ENCODE assay signal across 12 cellular contexts in genomic region chr3:177733936-177734335, GRCh38.
A peak's percentile ranks its signal among the peaks of the same experiment; 100 is the strongest.
DNase-seq lines count a peak whose midpoint lies in the region; ATAC-seq and TF ChIP-seq lines count a peak whose summit lies in the region.
"Had no signal": no experiment of that assay in that cellular context is flagged by ENCODE, and none has a peak within 500 bp of the region (broad histone marks: within the 10 kb centered on the region; RNA-seq: fewer than 3 reads in every experiment).

No MANE protein-coding gene starts in this region.

- H4K20me1 ChIP-seq in IMR-90 (ENCODE audit: insufficient read depth, low read length), result no peaks in the 10 kb centered on the region

- DNase-seq in IMR-90 (no peak), NCI-H524 (lab: John Stamatoyannopoulos, UW) (peak; percentile 47 to 80), Panc1 (ENCODE audit: low read depth, low spot score) (no peak), body of pancreas (no peak)
- DNase-seq in activated CD4-positive, alpha-beta T cell treated with anti-CD3 and anti-CD28 coated beads for 48 hours, result no peak
- DNase-seq: CD4-positive, alpha-beta memory T cell; DND-41; GOT3; H9 had no signal

- POLR2A ChIA-PET in IMR-90 (lab: Charles Lee; ENCODE audit: unreplicated experiment) (no interaction called here), Panc1 (lab: Charles Lee) (interaction anchor here (0.6 kb wide), 1 partner anchor 55 kb away, joined by 7 read pairs; no protein-coding TSS in a partner anchor)

- no peak overlapping the region for H3K4me3 ChIP-seq in IMR-90 (ENCODE audit: insufficient read depth, low read depth, low read length)
- H3K4me3 ChIP-seq in Panc1 (ENCODE audit: low read depth in 2 of 2, low read length in 2 of 2), result no peak overlapping the region
- H3K4me3 ChIP-seq in parathyroid adenoma (ENCODE audit: low read depth, low read length), result no peak overlapping the region
- no peak overlapping the region for H3K4me3 ChIP-seq in body of pancreas

- no peak overlapping the region; the same call in 1 of the 2 replicates for H3K23ac ChIP-seq in IMR-90 (ENCODE audit: low read depth, low read length)

- H3K36me3 ChIP-seq in IMR-90 (ENCODE audit: control insufficient read depth, insufficient read depth, low read length) (no peaks in the 10 kb centered on the region), Panc1 (ENCODE audit: control insufficient read depth, insufficient read depth, low read length) (no peaks in the 10 kb centered on the region), parathyroid adenoma (ENCODE audit: control insufficient read depth, insufficient read depth, low read length) (no peaks in the 10 kb centered on the region), body of pancreas (replicated peaks in 1 of 2; ENCODE audit: insufficient read depth in 1 of 2, low read depth in 2 of 2) (no peaks in the 10 kb centered on the region)

- H3K56ac ChIP-seq in IMR-90 (ENCODE audit: extremely low read depth, insufficient read depth, low read length), result no peak overlapping the region

- intact Hi-C loops in IMR-90 (cut with micrococcal nuclease) (loop anchor here (5.0 kb wide), 1 partner anchor 537 kb away; the partner anchor contains the start of gene TBL1XR1), Panc1 (cut with micrococcal nuclease; ENCODE audit: unreplicated experiment) (no loop called here), body of pancreas (cut with DNase I) (no loop called here)

- H2AK9ac ChIP-seq in IMR-90 (replicated peaks; ENCODE audit: low read depth, low read length, poor library complexity), result no peak overlapping the region

- H3K4me1 ChIP-seq in IMR-90 (ENCODE audit: control insufficient read depth, insufficient read depth, low read length) (peaks cover 9% of the 10 kb centered on the region), Panc1 (ENCODE audit: control insufficient read depth, insufficient read depth, low read length) (no peaks in the 10 kb centered on the region), parathyroid adenoma (peaks cover 19% of the 10 kb centered on the region), body of pancreas (no peaks in the 10 kb centered on the region)

- peak overlapping the region; percentile 79; the same call in 1 of the 2 replicates for H3K4ac ChIP-seq in IMR-90 (ENCODE audit: low read depth, low read length)

- no peaks in the 10 kb centered on the region for H3K79me1 ChIP-seq in IMR-90 (ENCODE audit: low read depth in 1 of 2, low read length in 2 of 2)

- H2AK5ac ChIP-seq in IMR-90 (ENCODE audit: low read depth, low read length), result peak overlapping the region; percentile 43; the same call in 1 of the 2 replicates

- 100% methylated on average over 1 of the region's 2 CpGs; no CpG with 5 or more reads in 1 of the 2 experiments for WGBS in IMR-90 (ENCODE audit: extremely low coverage in 2 of 2, insufficient read length in 1 of 2), 2 experiments
- 78 to 84% methylated on average over 2 of the region's 2 CpGs for WGBS in body of pancreas, 2 donors

- peak overlapping the region; percentile 90 for H2BK20ac ChIP-seq in IMR-90 (ENCODE audit: low read depth, low read length)

- in situ Hi-C loops in IMR-90 (cut with MboI; ENCODE audit: low sequenced_read_pairs), result no loop called here
- in situ Hi-C loops in Panc1 (cut with HindIII; ENCODE audit: low pct_unique_long_range_greater_than_20kb, low sequenced_read_pairs), result no loop called here

- H3K18ac ChIP-seq in IMR-90 (ENCODE audit: low read depth, low read length), result peak overlapping the region; percentile 95

- TF ChIP-seq CTCF in IMR-90 (conservative IDR thresholded peaks at IDR 0.05; ENCODE audit: low read depth, low read length) (no peak), Panc1 (IDR thresholded peaks at IDR 0.05) (no peak), parathyroid adenoma (IDR thresholded peaks at IDR 0.05) (no peak), body of pancreas (IDR thresholded peaks at IDR 0.05) (no peak)

- no peak overlapping the region for H2BK5ac ChIP-seq in IMR-90 (ENCODE audit: low read depth, low read length, poor library complexity, severe bottlenecking)

- no peak overlapping the region for H3K9ac ChIP-seq in IMR-90 (ENCODE audit: low read depth, low read length)
- H3K9ac ChIP-seq in parathyroid adenoma, result no peak overlapping the region

- BruUV-seq in IMR-90 (replicated peaks; lab: Mats Ljungman, UMichigan) (no TSS peak), Panc1 (replicated peaks; lab: Mats Ljungman, UMichigan) (no TSS peak)

- dilution Hi-C loops in IMR-90 (cut with HindIII; ENCODE audit: low sequenced_read_pairs, unreplicated experiment), result no loop called here

- H3K27me3 ChIP-seq in IMR-90 (ENCODE audit: control insufficient read depth, insufficient read depth, low read length) (no peaks in the 10 kb centered on the region), Panc1 (ENCODE audit: control insufficient read depth, insufficient read depth, low read length) (no peaks in the 10 kb centered on the region), parathyroid adenoma (ENCODE audit: control insufficient read depth, insufficient read depth, low read length) (no peaks in the 10 kb centered on the region), body of pancreas (no peaks in the 10 kb centered on the region)

- H3K9me3 ChIP-seq in IMR-90 (ENCODE audit: control insufficient read depth, insufficient read depth, low read length) (no peaks in the 10 kb centered on the region), Panc1 (ENCODE audit: control insufficient read depth, insufficient read depth, low read depth, low read length) (no peaks in the 10 kb centered on the region), parathyroid adenoma (ENCODE audit: control insufficient read depth, low read length) (no peaks in the 10 kb centered on the region), body of pancreas (no peaks in the 10 kb centered on the region)

- ATAC-seq in IMR-90 (ENCODE audit: low read depth) (no peak), Panc1 (no peak), body of pancreas (no peak), GM21786 (IDR thresholded peaks at IDR 0.05; ENCODE audit: unreplicated experiment) (no peak)

- 0 out of 2 replicates have a peak overlapping the region, but pooled peaks have one; percentile 37 for H4K91ac ChIP-seq in IMR-90 (ENCODE audit: insufficient read depth, low read depth, low read length)

- CTCF ChIA-PET in IMR-90 (lab: Yijun Ruan, JAX), result no interaction called here
- CTCF ChIA-PET in Panc1 (lab: Charles Lee), result interaction anchor here (0.7 kb wide), 1 partner anchor 598 kb away, joined by 3 read pairs; no protein-coding TSS in a partner anchor

- H2BK15ac ChIP-seq in IMR-90 (ENCODE audit: low read depth, low read length), result peak overlapping the region; percentile 76; the same call in 2 of the 3 replicates

- H3K4me2 ChIP-seq in IMR-90 (ENCODE audit: low read depth, low read length), result no peak overlapping the region
- H3K4me2 ChIP-seq in parathyroid adenoma (ENCODE audit: low read length), result no peak overlapping the region

- H4K8ac ChIP-seq in IMR-90 (ENCODE audit: low read depth in 2 of 2, low read length in 2 of 2), result peak overlapping the region in 1 of 2 experiments; percentile 8; a peak in 1 of 4 replicates

- H3K27ac ChIP-seq in IMR-90 (ENCODE audit: insufficient read depth, low read length) (no peak overlapping the region), Panc1 (ENCODE audit: low read length) (peak overlapping the region; percentile 19; the same call in 1 of the 2 replicates), parathyroid adenoma (peak overlapping the region; percentile 74), body of pancreas (no peak overlapping the region)
- H3K27ac ChIP-seq: C4-2B had no signal

- H4K5ac ChIP-seq in IMR-90 (ENCODE audit: low read depth, low read length), result peak overlapping the region; percentile 90

- peaks cover 3% of the 10 kb centered on the region; the same call in 1 of the 2 replicates for H3K9me1 ChIP-seq in IMR-90 (ENCODE audit: insufficient read depth, low read length)

- H2BK120ac ChIP-seq in IMR-90 (ENCODE audit: low read depth, low read length), result peak overlapping the region; percentile 80

- 0 out of 2 replicates have a peak overlapping the region, but pooled peaks have one; percentile 46 for H3K14ac ChIP-seq in IMR-90 (replicated peaks; ENCODE audit: low read depth, low read length)

- TF ChIP-seq RAD21 in IMR-90 (IDR thresholded peaks at IDR 0.05; ENCODE audit: low read length), result no peak

- TF ChIP-seq POLR2A in IMR-90 (IDR thresholded peaks at IDR 0.05; ENCODE audit: low read depth, low read length) (no peak), body of pancreas (IDR thresholded peaks at IDR 0.05) (no peak)

- H2AFZ ChIP-seq in IMR-90 (replicated peaks; ENCODE audit: low read length, poor library complexity) (no peak overlapping the region), parathyroid adenoma (no peak overlapping the region)

- H3K79me2 ChIP-seq in parathyroid adenoma, result no peaks in the 10 kb centered on the region

TF ChIP-seq in IMR-90, 13 proteins besides CTCF, POLR2A, EP300 and RAD21 (continues in another document):
- TF ChIP-seq, protein P1, sequence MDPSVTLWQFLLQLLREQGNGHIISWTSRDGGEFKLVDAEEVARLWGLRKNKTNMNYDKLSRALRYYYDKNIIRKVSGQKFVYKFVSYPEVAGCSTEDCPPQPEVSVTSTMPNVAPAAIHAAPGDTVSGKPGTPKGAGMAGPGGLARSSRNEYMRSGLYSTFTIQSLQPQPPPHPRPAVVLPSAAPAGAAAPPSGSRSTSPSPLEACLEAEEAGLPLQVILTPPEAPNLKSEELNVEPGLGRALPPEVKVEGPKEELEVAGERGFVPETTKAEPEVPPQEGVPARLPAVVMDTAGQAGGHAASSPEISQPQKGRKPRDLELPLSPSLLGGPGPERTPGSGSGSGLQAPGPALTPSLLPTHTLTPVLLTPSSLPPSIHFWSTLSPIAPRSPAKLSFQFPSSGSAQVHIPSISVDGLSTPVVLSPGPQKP (IDR thresholded peaks at IDR 0.05; ENCODE audit: borderline replicate concordance, low read depth, low read length), result no peak
- TF ChIP-seq FOS (IDR thresholded peaks at IDR 0.05; ENCODE audit: low read depth, low read length) (no peak), RCOR1 (IDR thresholded peaks at IDR 0.05; ENCODE audit: insufficient replicate concordance, low read length) (no peak), MAZ (IDR thresholded peaks at IDR 0.05; ENCODE audit: borderline replicate concordance, low read depth, low read length) (no peak), RFX5 (IDR thresholded peaks at IDR 0.05; ENCODE audit: low read depth, low read length) (no peak), CEBPB (IDR thresholded peaks at IDR 0.05; ENCODE audit: low read depth, low read length) (no peak), SMC3 (IDR thresholded peaks at IDR 0.05; ENCODE audit: low read depth, low read length) (no peak), MXI1 (IDR thresholded peaks at IDR 0.05; ENCODE audit: borderline replicate concordance, low read depth, low read length) (no peak), MAFK (IDR thresholded peaks at IDR 0.05; ENCODE audit: low read depth, low read length) (no peak)
- TF ChIP-seq, protein P2, sequence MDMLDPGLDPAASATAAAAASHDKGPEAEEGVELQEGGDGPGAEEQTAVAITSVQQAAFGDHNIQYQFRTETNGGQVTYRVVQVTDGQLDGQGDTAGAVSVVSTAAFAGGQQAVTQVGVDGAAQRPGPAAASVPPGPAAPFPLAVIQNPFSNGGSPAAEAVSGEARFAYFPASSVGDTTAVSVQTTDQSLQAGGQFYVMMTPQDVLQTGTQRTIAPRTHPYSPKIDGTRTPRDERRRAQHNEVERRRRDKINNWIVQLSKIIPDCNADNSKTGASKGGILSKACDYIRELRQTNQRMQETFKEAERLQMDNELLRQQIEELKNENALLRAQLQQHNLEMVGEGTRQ (IDR thresholded peaks at IDR 0.05; ENCODE audit: low read depth, low read length), result no peak

Comparison
In these comparisons a context has a peak if more than half of its experiments do, and no peak if none do; other contexts are left out.
1. DNase-seq: peak in NCI-H524 (2 of 2); none in IMR-90 (single experiment), Panc1 (single experiment), body of pancreas (0 of 4) and activated CD4-positive, alpha-beta T cell treated with anti-CD3 and anti-CD28 coated beads for 48 hours (single experiment).
2. H3K27ac ChIP-seq: peak in Panc1 (single experiment) and parathyroid adenoma (single experiment); none in IMR-90 (single experiment) and body of pancreas (0 of 4).